ENCODE assay signal across 1 cellular context in genomic region chr4:68950033-68950432, GRCh38.
TF ChIP-seq lines count a peak whose summit lies in the region.

No MANE protein-coding gene starts in this region.

TF ChIP-seq in HepG2, 621 proteins besides CTCF, POLR2A, EP300 and RAD21 (continued from another document):
- TF ChIP-seq AFF4 (CRISPR knock-in tag; IDR thresholded peaks at IDR 0.05) (peak; percentile 84; the same call in 1 of the 2 replicates), ZNF615 (CRISPR knock-in tag; IDR thresholded peaks at IDR 0.05; ENCODE audit: borderline replicate concordance) (no peak), ONECUT2 (CRISPR knock-in tag; IDR thresholded peaks at IDR 0.05) (peak; percentile 50; the same call in 1 of the 2 replicates)
